1 cellular context compared by ENCODE assay signal in genomic region chr2:219611866-219612604, GRCh38.
TF ChIP-seq lines count a peak whose summit lies in the region.

No MANE protein-coding gene starts in this region.

TF ChIP-seq in HEK293, 187 proteins besides CTCF, POLR2A, EP300 and RAD21:
- no peak for TF ChIP-seq KLF17 (tag by site-specific recombination; IDR thresholded peaks at IDR 0.05)
- TF ChIP-seq SCRT2 (tag by site-specific recombination; IDR thresholded peaks at IDR 0.05), result peak; percentile 46; the same call in 1 of the 2 replicates
- TF ChIP-seq AEBP2 (tag by site-specific recombination; IDR thresholded peaks at IDR 0.05; ENCODE audit: borderline replicate concordance), result no peak
TF ChIP-seq in HEK293: peak in this region for 1.
